In genomic region chrX:39309018-39309620, GRCh38 we compare ENCODE assay signal across 10 cellular contexts.
DNase-seq lines count a peak whose midpoint lies in the region; ATAC-seq and TF ChIP-seq lines count a peak whose summit lies in the region.
"Had no signal": no experiment of that assay in that cellular context is flagged by ENCODE, and none has a peak within 500 bp of the region (broad histone marks: within the 10 kb centered on the region; RNA-seq: fewer than 3 reads in every experiment).

No MANE protein-coding gene starts in this region.

- H3K4me3 ChIP-seq in AG10803 (ENCODE audit: low read length) (no peak overlapping the region), mesodermal cell (ENCODE audit: extremely low read depth, insufficient read depth, low read length, poor library complexity, severe bottlenecking) (no peak overlapping the region)

- no peak overlapping the region for H3K4me3 Mint-ChIP-seq in activated naive CD4-positive, alpha-beta T cell treated with anti-CD3 and anti-CD28 coated beads, Interleukin-2, amount 10 ng/mL, durations not matched to agents 7 days and 5 days

- DNase-seq in AG10803 (ENCODE audit: low read depth) (peak; percentile 3), NCI-H345 (lab: John Stamatoyannopoulos, UW) (peak; percentile 38), SKM-1 (lab: John Stamatoyannopoulos, UW; ENCODE audit: unreplicated experiment) (no peak)
- DNase-seq in activated naive CD4-positive, alpha-beta T cell treated with anti-CD3 and anti-CD28 coated beads, Interleukin-2, amount 10 ng/mL, durations not matched to agents 7 days and 5 days, result peak; percentile 31
- DNase-seq: aorta had no signal

- H3K9me3 Mint-ChIP-seq in activated naive CD4-positive, alpha-beta T cell treated with anti-CD3 and anti-CD28 coated beads, Interleukin-2, amount 10 ng/mL, durations not matched to agents 7 days and 5 days, result peaks cover 2% of the 10 kb centered on the region

- H3K36me3 Mint-ChIP-seq in activated naive CD4-positive, alpha-beta T cell treated with anti-CD3 and anti-CD28 coated beads, Interleukin-2, amount 10 ng/mL, durations not matched to agents 7 days and 5 days, result peaks cover 10% of the 10 kb centered on the region

- no peaks in the 10 kb centered on the region for H3K36me3 ChIP-seq in mesodermal cell (ENCODE audit: control insufficient read depth, insufficient read depth, low read length)

- WGBS in mesodermal cell (ENCODE audit: insufficient coverage in 2 of 2), 2 experiments, result 100% methylated on average over 1 of the region's 6 CpGs

- H3K4me1 Mint-ChIP-seq in activated naive CD4-positive, alpha-beta T cell treated with anti-CD3 and anti-CD28 coated beads, Interleukin-2, amount 10 ng/mL, durations not matched to agents 7 days and 5 days, result peaks cover 47% of the 10 kb centered on the region

- H3K9me3 ChIP-seq in mesodermal cell (ENCODE audit: control insufficient read depth, low read length), result no peaks in the 10 kb centered on the region

- peak overlapping the region; percentile 95 for H3K27ac Mint-ChIP-seq in activated naive CD4-positive, alpha-beta T cell treated with anti-CD3 and anti-CD28 coated beads, Interleukin-2, amount 10 ng/mL, durations not matched to agents 7 days and 5 days
- H3K27ac Mint-ChIP-seq: progenitor cell of endocrine pancreas had no signal

- no peak for TF ChIP-seq CTCF in AG10803 (conservative IDR thresholded peaks at IDR 0.05; ENCODE audit: low read length)

- no peaks in the 10 kb centered on the region for H3K27me3 Mint-ChIP-seq in activated naive CD4-positive, alpha-beta T cell treated with anti-CD3 and anti-CD28 coated beads, Interleukin-2, amount 10 ng/mL, durations not matched to agents 7 days and 5 days
- H3K27me3 Mint-ChIP-seq: progenitor cell of endocrine pancreas had no signal

- CTCF ChIA-PET in activated naive CD4-positive, alpha-beta T cell treated with anti-CD3 and anti-CD28 coated beads, Interleukin-2, amount 10 ng/mL, durations not matched to agents 7 days and 5 days (lab: Charles Lee), result interaction anchor here (0.9 to 1.2 kb wide), 2 partner anchors 8 to 28 kb away, joined by 3 read pairs; no protein-coding TSS in a partner anchor

- ATAC-seq in GM19351 (IDR thresholded peaks at IDR 0.05; ENCODE audit: unreplicated experiment) (no peak), GM19455 (IDR thresholded peaks at IDR 0.05; ENCODE audit: unreplicated experiment) (no peak), HG03460 (IDR thresholded peaks at IDR 0.05; ENCODE audit: unreplicated experiment) (no peak)

- peaks cover 35% of the 10 kb centered on the region for H3K4me1 ChIP-seq in mesodermal cell (ENCODE audit: control insufficient read depth, insufficient read depth, low read length, poor library complexity, severe bottlenecking)

- H3K27ac ChIP-seq in mesodermal cell (ENCODE audit: low read depth, low read length, severe bottlenecking), result peak overlapping the region; percentile 74
